8 cellular contexts compared by ENCODE assay signal in genomic region chr18:79246309-79247108, GRCh38.
DNase-seq lines count a peak whose midpoint lies in the region; ATAC-seq and TF ChIP-seq lines count a peak whose summit lies in the region.

No MANE protein-coding gene starts in this region.

- no peak for TF ChIP-seq EP300 in sigmoid colon (IDR thresholded peaks at IDR 0.05)

- H3K4me3 Mint-ChIP-seq in HFFc6, result peak overlapping the region; percentile 70
- H3K4me3 Mint-ChIP-seq in T-helper 17 cell, result peak overlapping the region; percentile 77

- H3K9me3 ChIP-seq in T-helper 17 cell (ENCODE audit: control insufficient read depth, low read length, poor library complexity, severe bottlenecking) (no peaks in the 10 kb centered on the region), adrenal gland (replicated peaks in 1 of 3) (no peaks in the 10 kb centered on the region), sigmoid colon (no peaks in the 10 kb centered on the region)

- intact Hi-C loops in adrenal gland (cut with DNase I), result loop anchor here (5.0 to 10.0 kb wide), 3 partner anchors 182 to 369 kb away; partner anchors contain the start of gene ATP9B (in 1 of the 2)
- intact Hi-C loops in left ventricle myocardium superior (cut with micrococcal nuclease), result no loop called here
- intact Hi-C loops in sigmoid colon (cut with DNase I), result loop anchor here (5.0 to 10.0 kb wide), 2 partner anchors 372 to 1344 kb away; no protein-coding TSS in a partner anchor

- H3K36me3 Mint-ChIP-seq in HFFc6 (ENCODE audit: low read depth), result no peaks in the 10 kb centered on the region
- H3K36me3 Mint-ChIP-seq in T-helper 17 cell (ENCODE audit: low read depth), result no peaks in the 10 kb centered on the region

- DNase-seq in HFFc6 (peak; percentile 34), NAMALWA (ENCODE audit: low spot score) (peak; percentile 75), T-helper 17 cell (peak; percentile 66 to 74 (median 69)), adrenal gland (peak; percentile 70 to 88 (median 77)), left ventricle myocardium superior (peak; percentile 81), sigmoid colon (peak; percentile 72), 8988T (no peak)

- H3K27me3 Mint-ChIP-seq in HFFc6 (ENCODE audit: insufficient read depth) (no peaks in the 10 kb centered on the region; the same call in 1 of the 2 replicates), T-helper 17 cell (no peaks in the 10 kb centered on the region)

- TF ChIP-seq POLR2A in adrenal gland (IDR thresholded peaks at IDR 0.05), result no peak
- no peak for TF ChIP-seq POLR2A in sigmoid colon (IDR thresholded peaks at IDR 0.05)

- H3K4me1 Mint-ChIP-seq in HFFc6 (ENCODE audit: low read depth), result 0 out of 2 replicates have a peak, but pooled peaks cover 6% of the 10 kb centered on the region
- peaks cover 9% of the 10 kb centered on the region for H3K4me1 Mint-ChIP-seq in T-helper 17 cell

- 16 to 23% (median 18%) methylated on average over 12 to 31 of the region's 31 CpGs for WGBS in adrenal gland, 4 donors
- 16 to 22% methylated on average over 31 of the region's 31 CpGs for WGBS in sigmoid colon, 2 donors

- H3K4me3 ChIP-seq in adrenal gland, result no peak overlapping the region
- H3K4me3 ChIP-seq in sigmoid colon, result no peak overlapping the region

- TF ChIP-seq CTCF in GM12872 (IDR thresholded peaks at IDR 0.05; ENCODE audit: insufficient read depth, low read depth, low read length) (peak; percentile 97), HFFc6 (IDR thresholded peaks at IDR 0.05) (peak; percentile 88), adrenal gland (IDR thresholded peaks at IDR 0.05) (peak; percentile 84 to 98 (median 93)), sigmoid colon (IDR thresholded peaks at IDR 0.05) (peak; percentile 72 to 91 (median 78))

- H3K36me3 ChIP-seq in adrenal gland (replicated peaks in 1 of 2) (no peaks in the 10 kb centered on the region), sigmoid colon (no peaks in the 10 kb centered on the region)

- H3K4me1 ChIP-seq in adrenal gland (replicated peaks in 1 of 2) (peaks cover 0 to 8% of the 10 kb centered on the region in 2 donors), sigmoid colon (peaks cover 0 to 19% (median 0%) of the 10 kb centered on the region in 4 donors)

- ATAC-seq in T-helper 17 cell, result peak; percentile 91
- ATAC-seq in left ventricle myocardium superior, result peak; percentile 100

- H3K27me3 ChIP-seq in adrenal gland (no peaks in the 10 kb centered on the region), sigmoid colon (no peaks in the 10 kb centered on the region)

- no peak overlapping the region for H3K27ac ChIP-seq in adrenal gland
- no peak overlapping the region for H3K27ac ChIP-seq in sigmoid colon

- H3K9me3 Mint-ChIP-seq in HFFc6, result no peaks in the 10 kb centered on the region

- H3K27ac Mint-ChIP-seq in HFFc6 (no peak overlapping the region), T-helper 17 cell (peak overlapping the region; percentile 78)
